8 cellular contexts compared by ENCODE assay signal in genomic region chr9:8733096-8733954, GRCh38.
DNase-seq lines count a peak whose midpoint lies in the region; ATAC-seq and TF ChIP-seq lines count a peak whose summit lies in the region.

No MANE protein-coding gene starts in this region.

- H3K36me3 ChIP-seq in H7 (replicated peaks; ENCODE audit: control insufficient read depth, insufficient read depth, low read length) (no peaks in the 10 kb centered on the region), rectal smooth muscle tissue (ENCODE audit: control insufficient read depth, insufficient read depth, low read length) (no peaks in the 10 kb centered on the region)

- H3K36me3 Mint-ChIP-seq in glutamatergic neuron (ENCODE audit: unreplicated experiment) (no peaks in the 10 kb centered on the region), immature natural killer cell (no peaks in the 10 kb centered on the region)

- H3K4me3 Mint-ChIP-seq in glutamatergic neuron (ENCODE audit: unreplicated experiment) (peak overlapping the region; percentile 59), immature natural killer cell (no peak overlapping the region)

- H3K4me1 Mint-ChIP-seq in glutamatergic neuron (ENCODE audit: low read depth, unreplicated experiment) (peaks cover 52% of the 10 kb centered on the region), immature natural killer cell (no peaks in the 10 kb centered on the region)

- DNase-seq in H7: peak; percentile 61
- peak; percentile 20 for DNase-seq in RPMI7951 (ENCODE audit: low read depth)
- peak; percentile 64 for DNase-seq in glutamatergic neuron
- no peak for DNase-seq in immature natural killer cell
- DNase-seq in DMS114 treated with DMSO at 0.1 percent for 48 hours (lab: John Stamatoyannopoulos, UW; ENCODE audit: unreplicated experiment): no peak

- H3K27ac ChIP-seq in rectal smooth muscle tissue (ENCODE audit: low read depth, low read length): no peak overlapping the region

- peaks cover 3% of the 10 kb centered on the region for H3K27me3 Mint-ChIP-seq in glutamatergic neuron (ENCODE audit: unreplicated experiment)
- peaks cover 0 to 8% (median 2%) of the 10 kb centered on the region in 3 donors for H3K27me3 Mint-ChIP-seq in immature natural killer cell (ENCODE audit: low read depth in 3 of 3)

- H3K27ac Mint-ChIP-seq in glutamatergic neuron (ENCODE audit: unreplicated experiment) (peak overlapping the region; percentile 93), immature natural killer cell (no peak overlapping the region)

- H3K4me1 ChIP-seq in rectal smooth muscle tissue (ENCODE audit: control insufficient read depth, insufficient read depth, low read length): no peaks in the 10 kb centered on the region

- TF ChIP-seq CTCF in glutamatergic neuron (IDR thresholded peaks at IDR 0.05; ENCODE audit: partially characterized antibody, unreplicated experiment): no peak

- H3K4me3 ChIP-seq in H7 (ENCODE audit: insufficient read depth, low read depth, low read length) (no peak overlapping the region), rectal smooth muscle tissue (ENCODE audit: low read length) (peak overlapping the region; percentile 7)

- ATAC-seq in HG03097 (IDR thresholded peaks at IDR 0.05; ENCODE audit: low FRiP score, unreplicated experiment) (no peak), HG03520 (IDR thresholded peaks at IDR 0.05; ENCODE audit: unreplicated experiment) (no peak)

- H3K9me3 Mint-ChIP-seq in glutamatergic neuron (ENCODE audit: unreplicated experiment): peaks cover 7% of the 10 kb centered on the region
- H3K9me3 Mint-ChIP-seq in immature natural killer cell: peaks cover 0 to 5% (median 0%) of the 10 kb centered on the region in 6 donors

- no peak overlapping the region for H3K9ac ChIP-seq in rectal smooth muscle tissue (ENCODE audit: low read length)

- H3K27me3 ChIP-seq in H7 (ENCODE audit: control insufficient read depth, insufficient read depth, low read length) (no peaks in the 10 kb centered on the region), rectal smooth muscle tissue (ENCODE audit: control insufficient read depth, insufficient read depth, low read length) (no peaks in the 10 kb centered on the region)

Comparison
In these comparisons a context has a peak if more than half of its experiments do, and no peak if none do; other contexts are left out.
1. DNase-seq: peak in H7 (single experiment), RPMI7951 (single experiment) and glutamatergic neuron (single experiment); none in immature natural killer cell (0 of 3) and DMS114 treated with DMSO at 0.1 percent for 48 hours (single experiment).